Comparison of ENCODE assay signal across 1 cellular context in genomic region chr17:43169561-43170139, GRCh38.
TF ChIP-seq lines count a peak whose summit lies in the region.

No MANE protein-coding gene starts in this region.

TF ChIP-seq in K562, 482 proteins besides CTCF, POLR2A, EP300 and RAD21 (continued from another document and continues in another):
- TF ChIP-seq ARID4B (CRISPR knock-in tag; IDR thresholded peaks at IDR 0.05) (peak; percentile 82), FOXP1 (CRISPR knock-in tag; IDR thresholded peaks at IDR 0.05) (0 out of 2 replicates have a peak, but pooled peaks have one; percentile 47), CBFB (CRISPR knock-in tag; IDR thresholded peaks at IDR 0.05) (0 out of 2 replicates have a peak, but pooled peaks have one; percentile 12), SMARCE1 (IDR thresholded peaks at IDR 0.05) (no peak), MAFG (tag; conservative IDR thresholded peaks at IDR 0.05) (no peak), HDAC2 (IDR thresholded peaks at IDR 0.05) (no peak), GATA2 (CRISPR knock-in tag; IDR thresholded peaks at IDR 0.05) (no peak), HNRNPH1 (optimal IDR thresholded peaks at IDR 0.05; ENCODE audit: low read depth, low read length) (no peak), ZNF75A (CRISPR knock-in tag; IDR thresholded peaks at IDR 0.05) (no peak), SPI1 (IDR thresholded peaks at IDR 0.05; ENCODE audit: borderline replicate concordance, low read depth, low read length) (no peak), ZNF239 (CRISPR knock-in tag; IDR thresholded peaks at IDR 0.05) (no peak), YY1 (IDR thresholded peaks at IDR 0.05; ENCODE audit: borderline replicate concordance in 1 of 3, control insufficient read depth in 1 of 3, extremely low read depth in 1 of 3, insufficient read depth in 3 of 3, insufficient read length in 1 of 3, insufficient replicate concordance in 2 of 3, low read depth in 1 of 3, low read length in 2 of 3) (peak in 1 of 3 experiments; percentile 66), ZNF77 (CRISPR knock-in tag; IDR thresholded peaks at IDR 0.05) (no peak), ZNF449 (CRISPR knock-in tag; IDR thresholded peaks at IDR 0.05) (no peak), ZNF707 (CRISPR knock-in tag; conservative IDR thresholded peaks at IDR 0.05) (no peak), NFE2 (IDR thresholded peaks at IDR 0.05; ENCODE audit: low read depth) (no peak), CHAMP1 (IDR thresholded peaks at IDR 0.05) (no peak), MGA (IDR thresholded peaks at IDR 0.05) (peak; percentile 65), MTA2 (IDR thresholded peaks at IDR 0.05; ENCODE audit: low read depth) (no peak), ZNF699 (CRISPR knock-in tag; IDR thresholded peaks at IDR 0.05; ENCODE audit: insufficient replicate concordance) (no peak), CREB1 (IDR thresholded peaks at IDR 0.05) (no peak), CREB1 (CRISPR knock-in tag; IDR thresholded peaks at IDR 0.05) (no peak), PHB (CRISPR knock-in tag; IDR thresholded peaks at IDR 0.05) (no peak), ZNF518B (CRISPR knock-in tag; IDR thresholded peaks at IDR 0.05) (no peak), GABPA (tag; conservative IDR thresholded peaks at IDR 0.05; ENCODE audit: low read depth) (no peak), ZNF740 (CRISPR knock-in tag; IDR thresholded peaks at IDR 0.05) (peak; percentile 58), ZNF740 (tag; IDR thresholded peaks at IDR 0.05) (peak in 1 of 2 experiments; percentile 52; a peak in 1 of 4 replicates), CREB3 (tag; conservative IDR thresholded peaks at IDR 0.05; ENCODE audit: low read depth) (no peak), HNRNPK (IDR thresholded peaks at IDR 0.05; ENCODE audit: low read depth, low read length, poor library complexity, severe bottlenecking) (no peak), ASH1L (IDR thresholded peaks at IDR 0.05; ENCODE audit: borderline replicate concordance, low read depth, partially characterized antibody) (no peak), ZNF586 (CRISPR knock-in tag; conservative IDR thresholded peaks at IDR 0.05) (no peak), CHD1 (IDR thresholded peaks at IDR 0.05; ENCODE audit: low read length) (no peak), TAL1 (IDR thresholded peaks at IDR 0.05) (no peak)
